In the genomic region with DNA sequence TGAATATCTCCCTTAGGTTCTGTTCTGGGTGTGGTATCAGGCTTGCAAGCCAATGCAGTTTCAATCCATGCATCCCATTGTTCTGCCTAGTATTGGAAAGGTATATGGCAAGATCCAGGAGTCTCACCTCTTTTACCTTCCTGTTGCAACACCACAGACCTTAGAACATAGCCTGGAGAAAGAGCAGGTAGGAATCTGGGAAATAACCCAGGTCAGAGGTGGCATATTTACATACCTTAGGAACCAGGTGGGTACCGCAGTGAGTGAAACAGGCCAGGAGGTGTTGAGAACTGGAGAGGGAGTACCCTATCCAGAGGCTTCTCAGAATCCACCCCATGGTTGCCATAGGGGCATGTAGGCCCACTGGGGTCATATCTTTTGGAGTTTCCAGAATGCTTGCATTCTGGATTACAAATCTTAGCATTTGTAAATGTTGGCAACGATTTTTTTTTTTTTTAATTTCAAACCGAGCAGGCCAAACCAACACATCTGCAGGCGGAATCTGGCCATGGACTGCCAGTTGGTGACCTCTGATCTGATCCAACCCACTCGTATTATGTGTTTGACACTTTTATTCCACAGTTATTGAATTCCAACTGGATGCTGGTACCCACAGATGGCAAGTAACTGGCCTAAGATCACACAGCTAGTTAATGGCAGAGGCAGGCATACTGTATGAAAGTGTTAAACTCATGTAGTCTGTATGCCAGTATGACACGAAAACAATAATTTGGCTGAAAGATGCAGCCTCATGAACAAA, we compare ENCODE assay signal across 13 cellular contexts.
DNase-seq lines count a peak whose midpoint lies in the region; TF ChIP-seq lines count a peak whose summit lies in the region.
"Had no signal": no experiment of that assay in that cellular context is flagged by ENCODE, and none has a peak within 500 bp of the region (broad histone marks: within the 10 kb centered on the region; RNA-seq: fewer than 3 reads in every experiment).

No MANE protein-coding gene starts in this region.

- POLR2A ChIA-PET in RWPE1 (lab: Yijun Ruan, JAX; ENCODE audit: low non-redundant PET) = no interaction called here

- H3K4me3 ChIP-seq in esophagus muscularis mucosa (no peak overlapping the region), sigmoid colon (no peak overlapping the region), ascending aorta (no peak overlapping the region)
- H3K4me3 ChIP-seq: GM23338 had no signal

- intact Hi-C loops in esophagus muscularis mucosa (cut with DNase I) = no loop called here
- intact Hi-C loops in sigmoid colon (cut with DNase I) = no loop called here
- intact Hi-C loops in ascending aorta (cut with DNase I) = no loop called here

- no peaks in the 10 kb centered on the region for H3K9me3 ChIP-seq in esophagus muscularis mucosa
- no peaks in the 10 kb centered on the region for H3K9me3 ChIP-seq in sigmoid colon
- H3K9me3 ChIP-seq in ascending aorta = no peaks in the 10 kb centered on the region

- H3K4me1 ChIP-seq in esophagus muscularis mucosa (no peaks in the 10 kb centered on the region), sigmoid colon (no peaks in the 10 kb centered on the region), ascending aorta (no peaks in the 10 kb centered on the region)

- no peak for TF ChIP-seq CTCF in RWPE1 (conservative IDR thresholded peaks at IDR 0.05; ENCODE audit: low read depth)
- TF ChIP-seq CTCF in esophagus muscularis mucosa (IDR thresholded peaks at IDR 0.05) = no peak
- TF ChIP-seq CTCF in sigmoid colon (IDR thresholded peaks at IDR 0.05) = no peak
- TF ChIP-seq CTCF in ascending aorta (IDR thresholded peaks at IDR 0.05) = no peak

- H3K36me3 ChIP-seq in esophagus muscularis mucosa (no peaks in the 10 kb centered on the region), sigmoid colon (no peaks in the 10 kb centered on the region), ascending aorta (no peaks in the 10 kb centered on the region)

- TF ChIP-seq POLR2A in esophagus muscularis mucosa (IDR thresholded peaks at IDR 0.05; ENCODE audit: low read depth) (no peak), sigmoid colon (IDR thresholded peaks at IDR 0.05) (no peak)

- H3K27ac ChIP-seq in RWPE1 (no peak overlapping the region), esophagus muscularis mucosa (replicated peaks in 1 of 4) (no peak overlapping the region), sigmoid colon (no peak overlapping the region), ascending aorta (no peak overlapping the region)

- TF ChIP-seq EP300 in esophagus muscularis mucosa (IDR thresholded peaks at IDR 0.05) (no peak), sigmoid colon (IDR thresholded peaks at IDR 0.05) (no peak)

- 96% methylated on average over 6 of the region's 6 CpGs for WGBS in esophagus muscularis mucosa
- 94% methylated on average over 6 of the region's 6 CpGs for WGBS in sigmoid colon, 2 donors

- H3K27me3 ChIP-seq in esophagus muscularis mucosa (no peaks in the 10 kb centered on the region), sigmoid colon (no peaks in the 10 kb centered on the region), ascending aorta (no peaks in the 10 kb centered on the region)

- DNase-seq in NCI-H69 (lab: John Stamatoyannopoulos, UW) (peak; percentile 33), RWPE1 (ENCODE audit: low spot score) (peak; percentile 39), esophagus muscularis mucosa (ENCODE audit: extremely low spot score) (peak; percentile 64), sigmoid colon (no peak), NCI-H2171 (lab: John Stamatoyannopoulos, UW) (no peak), ascending aorta (ENCODE audit: low spot score in 2 of 2) (no peak)
- DNase-seq: C1 segment of cervical spinal cord; CD4-positive, alpha-beta memory T cell; COR-L47; DMS153; DND-41; HCEC 1CT had no signal

- CTCF ChIA-PET in RWPE1 (lab: Yijun Ruan, JAX) = no interaction called here

Comparison
In these comparisons a context has a peak if more than half of its experiments do, and no peak if none do; other contexts are left out.
1. DNase-seq: peak in NCI-H69 (single experiment), RWPE1 (single experiment) and esophagus muscularis mucosa (single experiment); none in sigmoid colon (single experiment), NCI-H2171 (single experiment) and ascending aorta (0 of 2).